28 cellular contexts compared by ENCODE assay signal in genomic region chr12:116502989-116503496, GRCh38. TPM values are rescaled to one million over a fixed set of nuclear protein-coding genes. Genes with fewer than 3 reads are reported as not detected.
DNase-seq lines count a peak whose midpoint lies in the region; ATAC-seq and TF ChIP-seq lines count a peak whose summit lies in the region.
"Had no signal": no experiment of that assay in that cellular context is flagged by ENCODE, and none has a peak within 500 bp of the region (broad histone marks: within the 10 kb centered on the region; RNA-seq: fewer than 3 reads in every experiment).

No MANE protein-coding gene starts in this region.

- H3K36me3 ChIP-seq in HCT116 (ENCODE audit: control insufficient read depth in 1 of 2, insufficient read depth in 2 of 2, low read length in 2 of 2): no peaks in the 10 kb centered on the region
- H3K36me3 ChIP-seq in lower lobe of right lung: no peaks in the 10 kb centered on the region
- H3K36me3 ChIP-seq: tibial nerve had no signal

- ATAC-seq in HCT116: peak; percentile 57
- peak; percentile 88 to 90 for ATAC-seq in lower lobe of right lung
- ATAC-seq in GM18519 (IDR thresholded peaks at IDR 0.05; ENCODE audit: low FRiP score, unreplicated experiment): no peak
- no peak for ATAC-seq in activated CD8-positive, alpha-beta memory T cell treated with anti-CD3 and anti-CD28 coated beads, Interleukin-2, amount 10 ng/mL, durations not matched to agents 7 days and 5 days
- ATAC-seq: naive thymus-derived CD8-positive, alpha-beta T cell; T-helper 17 cell had no signal

- peaks cover 3% of the 10 kb centered on the region for H3K4me1 Mint-ChIP-seq in activated CD8-positive, alpha-beta memory T cell treated with anti-CD3 and anti-CD28 coated beads, Interleukin-2, amount 10 ng/mL, durations not matched to agents 7 days and 5 days

- TF ChIP-seq RAD21 in HCT116 (IDR thresholded peaks at IDR 0.05; ENCODE audit: low read depth): no peak

- no peak for TF ChIP-seq CTCF in HCT116 (IDR thresholded peaks at IDR 0.05 in 2 of 3, conservative IDR thresholded peaks at IDR 0.05 in 1 of 3; ENCODE audit: borderline replicate concordance in 1 of 3, insufficient read depth in 1 of 3, low read depth in 2 of 3, low read length in 2 of 3)
- no peak for TF ChIP-seq CTCF in lower lobe of right lung (IDR thresholded peaks at IDR 0.05)
- no peak for TF ChIP-seq CTCF in coronary artery (IDR thresholded peaks at IDR 0.05)

- POLR2A ChIA-PET in HCT116 (lab: Charles Lee): no interaction called here

- DNase-seq in COLO668 (lab: John Stamatoyannopoulos, UW; ENCODE audit: unreplicated experiment): peak; percentile 18
- no peak for DNase-seq in HCT116 (ENCODE audit: low read depth, low spot score)
- peak; percentile 83 for DNase-seq in SW480 (ENCODE audit: low spot score)
- DNase-seq in lower lobe of right lung: no peak
- no peak for DNase-seq in NCI-H2081 (lab: John Stamatoyannopoulos, UW)
- DNase-seq in activated CD8-positive, alpha-beta memory T cell treated with anti-CD3 and anti-CD28 coated beads, Interleukin-2, amount 10 ng/mL, durations not matched to agents 7 days and 5 days: no peak
- no peak for DNase-seq in coronary artery (ENCODE audit: low spot score)
- DNase-seq: activated naive CD4-positive, alpha-beta T cell; anterior cingulate cortex; CD4-positive, alpha-beta memory T cell; H9; hypothalamus; Kasumi-1; naive thymus-derived CD8-positive, alpha-beta T cell; NCI-H1048; NCI-H2107; NCI-H82; OCI-M1; T-helper 17 cell had no signal

- intact Hi-C loops in HCT116 (cut with micrococcal nuclease) (no loop called here), lower lobe of right lung (cut with DNase I) (no loop called here)

- H3K9me3 Mint-ChIP-seq in activated CD8-positive, alpha-beta memory T cell treated with anti-CD3 and anti-CD28 coated beads, Interleukin-2, amount 10 ng/mL, durations not matched to agents 7 days and 5 days (ENCODE audit: low read depth): no peaks in the 10 kb centered on the region
- H3K9me3 Mint-ChIP-seq: central memory CD8-positive, alpha-beta T cell; H9; stimulated activated naive CD8-positive, alpha-beta T cell treated with anti-CD3 and anti-CD28 coated beads, Interleukin-15, Interleukin-2, amounts not matched to agents 100 ng/mL and 50 ng/mL, for 24 hours had no signal

- peaks cover 79 to 97% of the 10 kb centered on the region in 2 experiments for H3K4me1 ChIP-seq in HCT116 (ENCODE audit: control insufficient read depth in 1 of 2, insufficient read depth in 2 of 2, low read length in 2 of 2)
- peaks cover 7% of the 10 kb centered on the region for H3K4me1 ChIP-seq in lower lobe of right lung

- H3K79me2 ChIP-seq in HCT116 (ENCODE audit: insufficient read depth, low read length): no peaks in the 10 kb centered on the region

- no peak overlapping the region for H2AFZ ChIP-seq in HCT116 (ENCODE audit: low read depth, low read length, poor library complexity, severe bottlenecking)

- peak overlapping the region; percentile 81 for H3K9ac ChIP-seq in HCT116 (ENCODE audit: low read length)

- peaks cover 29% of the 10 kb centered on the region for H3K27me3 Mint-ChIP-seq in activated CD8-positive, alpha-beta memory T cell treated with anti-CD3 and anti-CD28 coated beads, Interleukin-2, amount 10 ng/mL, durations not matched to agents 7 days and 5 days

- H4K20me1 ChIP-seq in HCT116 (ENCODE audit: insufficient read depth): no peaks in the 10 kb centered on the region

- H3K27me3 ChIP-seq in HCT116 (ENCODE audit: insufficient read depth, low read length) (no peaks in the 10 kb centered on the region), lower lobe of right lung (ENCODE audit: low read depth) (no peaks in the 10 kb centered on the region)
- H3K27me3 ChIP-seq: tibial nerve had no signal

- no peak overlapping the region for H3K4me3 Mint-ChIP-seq in activated CD8-positive, alpha-beta memory T cell treated with anti-CD3 and anti-CD28 coated beads, Interleukin-2, amount 10 ng/mL, durations not matched to agents 7 days and 5 days
- H3K4me3 Mint-ChIP-seq: CD4-positive, alpha-beta memory T cell; central memory CD8-positive, alpha-beta T cell; H9; naive thymus-derived CD8-positive, alpha-beta T cell; stimulated activated naive CD8-positive, alpha-beta T cell treated with anti-CD3 and anti-CD28 coated beads, Interleukin-15, Interleukin-2, amounts not matched to agents 100 ng/mL and 50 ng/mL, for 24 hours; T-helper 17 cell had no signal

- H3K27ac ChIP-seq in HCT116 (ENCODE audit: low read depth, low read length) (peak overlapping the region; percentile 94), lower lobe of right lung (peak overlapping the region; percentile 60), coronary artery (no peak overlapping the region)
- H3K27ac ChIP-seq: epithelial cell of prostate, tibial nerve, VCaP had no signal

- BruUV-seq in HCT116 (replicated peaks; lab: Mats Ljungman, UMichigan): no TSS peak

- peak overlapping the region; percentile 75 for H3K4me2 ChIP-seq in HCT116 (ENCODE audit: low read length)

- CTCF ChIA-PET in HCT116 (lab: Charles Lee): no interaction called here
- CTCF ChIA-PET in activated CD8-positive, alpha-beta memory T cell treated with anti-CD3 and anti-CD28 coated beads, Interleukin-2, amount 10 ng/mL, durations not matched to agents 7 days and 5 days (lab: Charles Lee): no interaction called here

- RAD21 ChIA-PET in HCT116 (lab: Charles Lee; ENCODE audit: low non-redundant PET in 1 of 2, low total read pairs in 2 of 2, uncharacterized antibody in 2 of 2, unreplicated experiment in 2 of 2): no interaction called here

- H3K27ac Mint-ChIP-seq in activated CD8-positive, alpha-beta memory T cell treated with anti-CD3 and anti-CD28 coated beads, Interleukin-2, amount 10 ng/mL, durations not matched to agents 7 days and 5 days: no peak overlapping the region
- H3K27ac Mint-ChIP-seq: CD4-positive, alpha-beta memory T cell; stimulated activated naive CD8-positive, alpha-beta T cell treated with anti-CD3 and anti-CD28 coated beads, Interleukin-15, Interleukin-2, amounts not matched to agents 100 ng/mL and 50 ng/mL, for 24 hours; T-helper 17 cell had no signal

- no peaks in the 10 kb centered on the region for H3K9me3 ChIP-seq in HCT116 (ENCODE audit: control insufficient read depth in 1 of 2, insufficient read depth in 1 of 2, low read depth in 1 of 2, low read length in 2 of 2)
- H3K9me3 ChIP-seq in lower lobe of right lung: no peaks in the 10 kb centered on the region
- H3K9me3 ChIP-seq: tibial nerve had no signal

- no peak for TF ChIP-seq POLR2A in HCT116 (IDR thresholded peaks at IDR 0.05; ENCODE audit: borderline replicate concordance, extremely low read depth, insufficient read depth, insufficient read length)

- no peaks in the 10 kb centered on the region for H3K36me3 Mint-ChIP-seq in activated CD8-positive, alpha-beta memory T cell treated with anti-CD3 and anti-CD28 coated beads, Interleukin-2, amount 10 ng/mL, durations not matched to agents 7 days and 5 days
- H3K36me3 Mint-ChIP-seq: CD4-positive, alpha-beta memory T cell had no signal

- no peaks in the 10 kb centered on the region for H3K9me2 ChIP-seq in HCT116 (ENCODE audit: insufficient read depth)

- H3K4me3 ChIP-seq in HCT116 (replicated peaks in 1 of 2; ENCODE audit: low read depth in 1 of 2, low read length in 2 of 2) (peak overlapping the region; percentile 15 to 31), lower lobe of right lung (no peak overlapping the region), coronary artery (no peak overlapping the region)
- H3K4me3 ChIP-seq: tibial nerve had no signal

TF ChIP-seq in HCT116, 20 proteins besides CTCF, POLR2A, EP300 and RAD21 (continues in another document):
- TF ChIP-seq CBX3 (IDR thresholded peaks at IDR 0.05; ENCODE audit: low read depth) (no peak), EZH2phosphoT487 (IDR thresholded peaks at IDR 0.05; ENCODE audit: borderline replicate concordance) (no peak), ELF1 (IDR thresholded peaks at IDR 0.05; ENCODE audit: borderline replicate concordance, low read depth) (no peak), ZNF274 (IDR thresholded peaks at IDR 0.05; ENCODE audit: low read depth, low read length) (no peak), EGR1 (IDR thresholded peaks at IDR 0.05; ENCODE audit: low read depth) (no peak), CEBPB (IDR thresholded peaks at IDR 0.05; ENCODE audit: low read depth) (no peak), SRF (IDR thresholded peaks at IDR 0.05; ENCODE audit: low read depth) (no peak), SP1 (IDR thresholded peaks at IDR 0.05; ENCODE audit: low read depth) (no peak), FOSL1 (IDR thresholded peaks at IDR 0.05; ENCODE audit: low read depth) (no peak), SIN3A (IDR thresholded peaks at IDR 0.05; ENCODE audit: low read depth) (no peak), TCF7L2 (IDR thresholded peaks at IDR 0.05; ENCODE audit: borderline replicate concordance, extremely low read depth, insufficient read depth, insufficient read length) (no peak), ZFX (IDR thresholded peaks at IDR 0.05) (no peak), REST (IDR thresholded peaks at IDR 0.05; ENCODE audit: low read depth) (no peak)

RNA-seq across cellular contexts. Expression of gene MAP1LC3B2, which starts 56.1 kb away (rescaled TPM):
- total RNA-seq in HCT116 (2021; ENCODE audit: unreplicated experiment) (4.7 TPM), lower lobe of right lung (1.9 TPM)
- polyA plus RNA-seq in HCT116 (2012): 12.0 and 15.5 TPM in 2 replicates
- 1 to 10 TPM in 1 of 2 experiments, under 1 TPM in 1; 0.54 to 1.7 TPM for total RNA-seq in activated CD8-positive, alpha-beta memory T cell treated with anti-CD3 and anti-CD28 coated beads, Interleukin-2, amount 10 ng/mL, durations not matched to agents 7 days and 5 days
- total RNA-seq: HT-29, SK-MEL-5, skeletal muscle tissue had no signal

Comparison
In these comparisons a context has a peak if more than half of its experiments do, and no peak if none do; other contexts are left out.
1. DNase-seq: peak in COLO668 (single experiment) and SW480 (single experiment); none in HCT116 (single experiment), lower lobe of right lung (single experiment), NCI-H2081 (0 of 2), activated CD8-positive, alpha-beta memory T cell treated with anti-CD3 and anti-CD28 coated beads, Interleukin-2, amount 10 ng/mL, durations not matched to agents 7 days and 5 days (single experiment) and coronary artery (single experiment).
2. ATAC-seq: peak in HCT116 (single experiment) and lower lobe of right lung (2 of 2); none in GM18519 (single experiment) and activated CD8-positive, alpha-beta memory T cell treated with anti-CD3 and anti-CD28 coated beads, Interleukin-2, amount 10 ng/mL, durations not matched to agents 7 days and 5 days (single experiment).
3. H3K27ac ChIP-seq: peak in HCT116 (single experiment) and lower lobe of right lung (single experiment); none in coronary artery (0 of 2).
4. H3K4me3 ChIP-seq: peak in HCT116 (2 of 2); none in lower lobe of right lung (single experiment) and coronary artery (single experiment).